Comparison of ENCODE assay signal across 18 cellular contexts in the genomic region with DNA sequence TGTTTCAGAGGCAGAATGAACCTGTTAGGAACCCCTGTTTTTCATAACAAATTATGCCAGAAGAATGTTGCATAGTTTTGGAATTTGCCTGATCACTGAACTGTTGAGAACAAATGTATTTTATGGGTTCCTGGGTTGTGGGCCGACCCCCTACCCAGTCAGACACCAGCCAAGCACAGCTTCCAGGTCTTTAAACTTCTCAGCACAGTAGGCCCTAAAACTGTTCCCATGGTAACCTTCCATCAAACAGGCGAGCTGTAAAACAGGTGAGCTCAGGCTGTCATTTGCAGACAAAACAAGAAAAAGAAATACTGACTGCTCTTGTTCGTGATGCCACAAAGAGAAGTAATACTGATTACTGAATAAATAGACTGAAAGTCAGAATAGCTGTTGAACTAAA.
DNase-seq lines count a peak whose midpoint lies in the region; ATAC-seq, FAIRE-seq and TF ChIP-seq lines count a peak whose summit lies in the region.
"Had no signal": no experiment of that assay in that cellular context is flagged by ENCODE, and none has a peak within 500 bp of the region (broad histone marks: within the 10 kb centered on the region; RNA-seq: fewer than 3 reads in every experiment).

No MANE protein-coding gene starts in this region.

- no CpG with 5 or more reads among the region's 3 CpGs for WGBS in mesendoderm (ENCODE audit: extremely low coverage, insufficient coverage, low lambda C conversion rate)

- no peaks in the 10 kb centered on the region for H3K4me1 ChIP-seq in mesendoderm (ENCODE audit: control insufficient read depth, low read depth, low read length)
- H3K4me1 ChIP-seq: BLaER1 treated with 17β-estradiol and CSF1 and Interleukin-3, amounts not matched to agents 10 nM and 100 nM; HAP-1 had no signal

- no peak overlapping the region for H2BK15ac ChIP-seq in mesendoderm (replicated peaks; ENCODE audit: low read depth)

- TF ChIP-seq CTCF in WERI-Rb-1 (IDR thresholded peaks at IDR 0.05; ENCODE audit: low read depth, low read length): no peak

- H3K9me3 ChIP-seq in WERI-Rb-1 (ENCODE audit: severe bottlenecking): no peaks in the 10 kb centered on the region
- H3K9me3 ChIP-seq: BLaER1 treated with 17β-estradiol and CSF1 and Interleukin-3, amounts not matched to agents 10 nM and 100 nM; HAP-1 had no signal

- H3K36me3 ChIP-seq in H7 (replicated peaks; ENCODE audit: control insufficient read depth, insufficient read depth, low read length) (no peaks in the 10 kb centered on the region), mesendoderm (ENCODE audit: control insufficient read depth, insufficient read depth, low read length) (no peaks in the 10 kb centered on the region), WERI-Rb-1 (no peaks in the 10 kb centered on the region)
- H3K36me3 ChIP-seq: BLaER1 treated with 17β-estradiol and CSF1 and Interleukin-3, amounts not matched to agents 10 nM and 100 nM; HAP-1 had no signal

- ATAC-seq in GM18517 (IDR thresholded peaks at IDR 0.05; ENCODE audit: unreplicated experiment): no peak
- ATAC-seq: GM12878 had no signal

- no peak overlapping the region for H3K23ac ChIP-seq in mesendoderm (ENCODE audit: low read length)

- no peak overlapping the region for H2BK120ac ChIP-seq in mesendoderm (ENCODE audit: low read depth, low read length)

- no peak overlapping the region for H3K4ac ChIP-seq in mesendoderm (ENCODE audit: low read depth, low read length)

- H3K79me2 ChIP-seq in mesendoderm (ENCODE audit: control insufficient read depth, insufficient read depth, low read length): no peaks in the 10 kb centered on the region

- H3K27ac ChIP-seq in mesendoderm (ENCODE audit: low read depth, low read length) (no peak overlapping the region), WERI-Rb-1 (no peak overlapping the region)
- H3K27ac ChIP-seq: BLaER1 treated with 17β-estradiol and CSF1 and Interleukin-3, amounts not matched to agents 10 nM and 100 nM; HL-60 had no signal

- no peak overlapping the region for H4K5ac ChIP-seq in mesendoderm (ENCODE audit: low read length)

- H3K79me1 ChIP-seq in mesendoderm (ENCODE audit: low read length): no peaks in the 10 kb centered on the region

- H2BK5ac ChIP-seq in mesendoderm (ENCODE audit: low read length): no peak overlapping the region

- no peak overlapping the region for H4K8ac ChIP-seq in mesendoderm (ENCODE audit: low read depth, low read length)

- H3K4me2 ChIP-seq in mesendoderm (ENCODE audit: low read length): no peak overlapping the region
- H3K4me2 ChIP-seq: BLaER1 treated with 17β-estradiol and CSF1 and Interleukin-3, amounts not matched to agents 10 nM and 100 nM had no signal

- H3K18ac ChIP-seq in mesendoderm (ENCODE audit: low read length): no peak overlapping the region

- H3K27me3 ChIP-seq in H7 (ENCODE audit: control insufficient read depth, insufficient read depth, low read length) (no peaks in the 10 kb centered on the region), mesendoderm (ENCODE audit: insufficient read depth, low read length, poor library complexity) (no peaks in the 10 kb centered on the region), WERI-Rb-1 (ENCODE audit: insufficient read depth, low read depth, severe bottlenecking) (no peaks in the 10 kb centered on the region)
- H3K27me3 ChIP-seq: BLaER1 treated with 17β-estradiol and CSF1 and Interleukin-3, amounts not matched to agents 10 nM and 100 nM had no signal

- H3K4me3 ChIP-seq in H7 (ENCODE audit: insufficient read depth, low read depth, low read length) (no peak overlapping the region), mesendoderm (ENCODE audit: low read length) (no peak overlapping the region), WERI-Rb-1 (ENCODE audit: low read depth, low read length) (no peak overlapping the region)
- H3K4me3 ChIP-seq: BLaER1 treated with 17β-estradiol and CSF1 and Interleukin-3, amounts not matched to agents 10 nM and 100 nM; GM12878; HAP-1 had no signal

- H3K56ac ChIP-seq in mesendoderm (ENCODE audit: low read length): no peak overlapping the region

- DNase-seq in H7: peak; percentile 3
- peak; percentile 20 for DNase-seq in NCI-H146 treated with DMSO at 0.1 percent for 48 hours (lab: John Stamatoyannopoulos, UW; ENCODE audit: unreplicated experiment)
- DNase-seq in NCI-H774 (lab: John Stamatoyannopoulos, UW): peak; percentile 41
- peak; percentile 9 for DNase-seq in mesendoderm
- DNase-seq in frontal cortex (ENCODE audit: low spot score in 2 of 2): no peak
- no peak for DNase-seq in WERI-Rb-1
- DNase-seq in NCI-H1694 (lab: John Stamatoyannopoulos, UW): no peak
- DNase-seq: ACHN; Calu3; CD4-positive, CD25-positive, alpha-beta regulatory T cell; DMS79; GOT3 had no signal

- no peak overlapping the region for H2AK5ac ChIP-seq in mesendoderm (ENCODE audit: low read length)

- FAIRE-seq in frontal cortex (lab: Jason Lieb, UNC): no peak
- FAIRE-seq: GM12878, GM18507 had no signal

- no peak overlapping the region for H3K9ac ChIP-seq in mesendoderm (ENCODE audit: low read length)
- H3K9ac ChIP-seq: BLaER1 treated with 17β-estradiol and CSF1 and Interleukin-3, amounts not matched to agents 10 nM and 100 nM had no signal

Comparison
In these comparisons a context has a peak if more than half of its experiments do, and no peak if none do; other contexts are left out.
1. DNase-seq: peak in H7 (single experiment), NCI-H146 treated with DMSO at 0.1 percent for 48 hours (single experiment), NCI-H774 (single experiment) and mesendoderm (single experiment); none in frontal cortex (0 of 2), WERI-Rb-1 (single experiment) and NCI-H1694 (single experiment).